Comparison of ENCODE assay signal across 20 cellular contexts in genomic region chrX:21735753-21736127, GRCh38. TPM values are rescaled to one million over a fixed set of nuclear protein-coding genes. Genes with fewer than 3 reads are reported as not detected.
"Had no signal": no experiment of that assay in that cellular context is flagged by ENCODE, and none has a peak within 500 bp of the region (broad histone marks: within the 10 kb centered on the region; RNA-seq: fewer than 3 reads in every experiment).

No MANE protein-coding gene starts in this region.

- H3K27me3 Mint-ChIP-seq: activated naive CD8-positive, alpha-beta T cell had no signal

- ATAC-seq: foreskin keratinocyte; left lobe of liver; natural killer cell; stimulated activated naive CD8-positive, alpha-beta T cell treated with anti-CD3 and anti-CD28 coated beads, Interleukin-15, amount 100 ng/mL, for 72 hours had no signal

- H3K9me3 ChIP-seq: tibial artery had no signal

- H3K4me3 Mint-ChIP-seq: activated naive CD8-positive, alpha-beta T cell; activated T-cell treated with anti-CD3 and anti-CD28 coated beads, Interleukin-2, amount 50 U/mL, for 24 hours; natural killer cell; stimulated activated naive CD8-positive, alpha-beta T cell treated with anti-CD3 and anti-CD28 coated beads, Interleukin-15, amount 100 ng/mL, for 72 hours; T-helper 2 cell treated with Interferon-gamma antibody and Interleukin-4, amounts not matched to agents 5 μg/mL and 100 μg/mL, for 36 hours had no signal

- DNase-seq: activated naive CD4-positive, alpha-beta T cell; activated T-cell treated with anti-CD3 and anti-CD28 coated beads, Interleukin-2, amount 50 U/mL, for 24 hours; erythroblast; foreskin keratinocyte; natural killer cell; retina; stimulated activated CD4-positive, alpha-beta T cell treated with anti-CD3 and anti-CD28 coated beads, Interleukin-1b, Interleukin-23, amount 100 ng/mL, for 48 hours; stimulated activated naive CD8-positive, alpha-beta T cell treated with anti-CD3 and anti-CD28 coated beads, Interleukin-15, amount 100 ng/mL, for 72 hours; tibial artery had no signal

- H3K27ac ChIP-seq: foreskin keratinocyte, tibial artery had no signal

- H3K4me3 ChIP-seq: lung, tibial artery had no signal

- H3K4me1 ChIP-seq: foreskin keratinocyte, tibial artery had no signal

- H3K36me3 Mint-ChIP-seq: activated naive CD8-positive, alpha-beta T cell; natural killer cell had no signal

- H3K4me1 Mint-ChIP-seq: natural killer cell; stimulated activated naive CD8-positive, alpha-beta T cell treated with anti-CD3 and anti-CD28 coated beads, Interleukin-15, amount 100 ng/mL, for 72 hours had no signal

- H3K27me3 ChIP-seq: foreskin keratinocyte, tibial artery had no signal

- FAIRE-seq: TTC549, urothelium cell line had no signal

- H3K36me3 ChIP-seq: tibial artery had no signal

- H3K27ac Mint-ChIP-seq: activated naive CD8-positive, alpha-beta T cell; activated T-cell treated with anti-CD3 and anti-CD28 coated beads, Interleukin-2, amount 50 U/mL, for 24 hours; activated T-helper 2 cell treated with anti-CD3 and anti-CD28 coated beads, Interferon-gamma antibody, Interleukin-2, Interleukin-4, amounts not matched to agents 10 μg/mL and 5 μg/mL and 100 μg/mL, durations not matched to agents 14 hours and 24 hours and 36 hours; natural killer cell; stimulated activated naive CD8-positive, alpha-beta T cell treated with anti-CD3 and anti-CD28 coated beads, Interleukin-15, amount 100 ng/mL, for 72 hours; T-helper 2 cell treated with Interferon-gamma antibody and Interleukin-4, amounts not matched to agents 5 μg/mL and 100 μg/mL, for 36 hours had no signal

- H3K9me3 Mint-ChIP-seq: activated T-cell treated with anti-CD3 and anti-CD28 coated beads, Interleukin-2, amount 50 U/mL, for 24 hours; activated T-helper 2 cell treated with anti-CD3 and anti-CD28 coated beads, Interferon-gamma antibody, Interleukin-2, Interleukin-4, amounts not matched to agents 10 μg/mL and 5 μg/mL and 100 μg/mL, durations not matched to agents 14 hours and 24 hours and 36 hours; stimulated activated naive CD8-positive, alpha-beta T cell treated with anti-CD3 and anti-CD28 coated beads, Interleukin-15, amount 100 ng/mL, for 72 hours; T-helper 2 cell treated with Interferon-gamma antibody and Interleukin-4, amounts not matched to agents 5 μg/mL and 100 μg/mL, for 36 hours had no signal

RNA-seq across cellular contexts. Expression of gene SMPX, which starts 22.2 kb away (rescaled TPM):
- total RNA-seq: activated T-helper 2 cell treated with anti-CD3 and anti-CD28 coated beads, Interferon-gamma antibody, Interleukin-2, Interleukin-4, amounts not matched to agents 10 μg/mL and 5 μg/mL and 100 μg/mL, durations not matched to agents 14 hours and 24 hours and 36 hours; fibroblast of lung; foreskin keratinocyte; kidney epithelial cell; natural killer cell; osteocyte; progenitor cell of endocrine pancreas had no signal
- polyA plus RNA-seq: fibroblast of lung, foreskin keratinocyte had no signal
